21 cellular contexts compared by ENCODE assay signal in genomic region chr7:157664034-157664433, GRCh38.
"Had no signal": no experiment of that assay in that cellular context is flagged by ENCODE, and none has a peak within 500 bp of the region (broad histone marks: within the 10 kb centered on the region; RNA-seq: fewer than 3 reads in every experiment).

No MANE protein-coding gene starts in this region.

- ATAC-seq: foreskin keratinocyte; naive thymus-derived CD4-positive, alpha-beta T cell; psoas muscle had no signal

- H3K9ac ChIP-seq: neural progenitor cell, parathyroid adenoma had no signal

- H3K4me3 ChIP-seq: colonic mucosa, left ventricle myocardium inferior, lung, neural progenitor cell, psoas muscle, right lobe of liver, skin epidermis, stomach, thoracic aorta, transverse colon had no signal

- H3K4me1 ChIP-seq: colonic mucosa, foreskin keratinocyte, left ventricle myocardium inferior, parathyroid adenoma, psoas muscle, right lobe of liver, transverse colon had no signal

- DNase-seq: colonic mucosa; dermis blood vessel endothelial cell; erythroblast; foreskin keratinocyte; immature natural killer cell; left cardiac atrium; left ventricle myocardium inferior; mesendoderm; naive thymus-derived CD4-positive, alpha-beta T cell; occipital lobe; psoas muscle; stimulated activated CD4-positive, alpha-beta T cell treated with anti-CD3 and anti-CD28 coated beads, Interleukin-12 subunit alpha, Interleukin-12 subunit beta, amount 100 ng/mL, for 4 hours; stimulated activated naive CD4-positive, alpha-beta T cell; stomach; transverse colon had no signal

- H3K9me3 Mint-ChIP-seq: immature natural killer cell; naive thymus-derived CD4-positive, alpha-beta T cell; neural progenitor cell had no signal

- H3K9me3 ChIP-seq: colonic mucosa, left ventricle myocardium inferior, psoas muscle, right lobe of liver, stomach, thoracic aorta, transverse colon had no signal

- H3K36me3 ChIP-seq: colonic mucosa, left ventricle myocardium inferior, neural progenitor cell, right lobe of liver, stomach, thoracic aorta, transverse colon had no signal

- H3K27ac ChIP-seq: colonic mucosa, foreskin keratinocyte, left ventricle myocardium inferior, neural progenitor cell, parathyroid adenoma, psoas muscle, right lobe of liver, skin epidermis, stomach, thoracic aorta, transverse colon had no signal

- H3K27ac Mint-ChIP-seq: immature natural killer cell; naive thymus-derived CD4-positive, alpha-beta T cell; neural progenitor cell had no signal

- H3K4me3 Mint-ChIP-seq: immature natural killer cell; naive thymus-derived CD4-positive, alpha-beta T cell; neural progenitor cell had no signal

- H3K4me2 ChIP-seq: neural progenitor cell had no signal

- H3K27me3 ChIP-seq: colonic mucosa, foreskin keratinocyte, right lobe of liver, transverse colon had no signal

- H3K36me3 Mint-ChIP-seq: immature natural killer cell; naive thymus-derived CD4-positive, alpha-beta T cell had no signal
